Comparison of ENCODE assay signal across 8 cellular contexts in genomic region chr4:152369903-152370296, GRCh38.
DNase-seq lines count a peak whose midpoint lies in the region; ATAC-seq and TF ChIP-seq lines count a peak whose summit lies in the region.

No MANE protein-coding gene starts in this region.

- H3K9me3 ChIP-seq in CD8-positive, alpha-beta T cell (ENCODE audit: low read length) = no peaks in the 10 kb centered on the region
- no peaks in the 10 kb centered on the region for H3K9me3 ChIP-seq in mammary epithelial cell (replicated peaks; ENCODE audit: insufficient read depth, low read length)

- peaks cover 13% of the 10 kb centered on the region for H3K4me1 Mint-ChIP-seq in CD8-positive, alpha-beta T cell (ENCODE audit: low read depth)
- H3K4me1 Mint-ChIP-seq in nephron (peaks cover 27% of the 10 kb centered on the region), WTC11 (no peaks in the 10 kb centered on the region), Calu3 (ENCODE audit: low read depth, unreplicated experiment) (no peaks in the 10 kb centered on the region)

- H3K9ac ChIP-seq in KMS-11 (no peak overlapping the region), mammary epithelial cell (ENCODE audit: insufficient read depth, low read length) (no peak overlapping the region)

- TF ChIP-seq CTCF in CD8-positive, alpha-beta T cell (IDR thresholded peaks at IDR 0.05) = peak; percentile 53
- TF ChIP-seq CTCF in KMS-11 (conservative IDR thresholded peaks at IDR 0.05; ENCODE audit: low read depth, low read length) (peak; percentile 30; the same call in 1 of the 2 replicates), mammary epithelial cell (conservative IDR thresholded peaks at IDR 0.05 in 1 of 2, IDR thresholded peaks at IDR 0.05 in 1 of 2; ENCODE audit: extremely low read depth in 1 of 2, insufficient read depth in 1 of 2, low read depth in 1 of 2, low read length in 2 of 2) (peak; percentile 43 to 45), nephron (IDR thresholded peaks at IDR 0.05; ENCODE audit: unreplicated experiment in 3 of 3) (peak; percentile 27 to 62 (median 43)), WTC11 (IDR thresholded peaks at IDR 0.05) (no peak), Calu3 (IDR thresholded peaks at IDR 0.05; ENCODE audit: unreplicated experiment) (no peak)

- H3K36me3 ChIP-seq in CD8-positive, alpha-beta T cell (ENCODE audit: insufficient read depth, low read length) = no peaks in the 10 kb centered on the region
- H3K36me3 ChIP-seq in KMS-11 (ENCODE audit: insufficient read depth) (no peaks in the 10 kb centered on the region), mammary epithelial cell (ENCODE audit: insufficient read depth, low read length) (no peaks in the 10 kb centered on the region)

- no peak for ATAC-seq in CD8-positive, alpha-beta T cell
- ATAC-seq in GM18517 (IDR thresholded peaks at IDR 0.05; ENCODE audit: unreplicated experiment) = no peak
- ATAC-seq in WTC11 = no peak

- in situ Hi-C loops in mammary epithelial cell (cut with MboI; ENCODE audit: low sequenced_read_pairs in 2 of 2) = no loop called here

- H3K79me2 ChIP-seq in KMS-11 (ENCODE audit: insufficient read depth, low read depth) (no peaks in the 10 kb centered on the region), mammary epithelial cell (ENCODE audit: insufficient read depth, low read length) (peaks cover 15% of the 10 kb centered on the region)

- H3K4me3 Mint-ChIP-seq in CD8-positive, alpha-beta T cell = no peak overlapping the region
- H3K4me3 Mint-ChIP-seq in nephron (no peak overlapping the region), WTC11 (no peak overlapping the region), Calu3 (ENCODE audit: low read depth, unreplicated experiment) (no peak overlapping the region)

- no peak overlapping the region for H3K4me2 ChIP-seq in KMS-11
- no peak overlapping the region for H3K4me2 ChIP-seq in mammary epithelial cell (ENCODE audit: insufficient read depth, low read depth, low read length)

- H2AFZ ChIP-seq in KMS-11 (ENCODE audit: low read depth) (no peak overlapping the region), mammary epithelial cell (ENCODE audit: low read depth, low read length) (no peak overlapping the region)

- POLR2A ChIA-PET in CD8-positive, alpha-beta T cell (lab: Charles Lee) = interaction anchor here (0.7 kb wide), 1 partner anchor 10 kb away, joined by 3 read pairs; no protein-coding TSS in a partner anchor
- POLR2A ChIA-PET in WTC11 (lab: Charles Lee) = no interaction called here

- no peaks in the 10 kb centered on the region for H3K27me3 ChIP-seq in CD8-positive, alpha-beta T cell (ENCODE audit: insufficient read depth, low read length)
- no peaks in the 10 kb centered on the region for H3K27me3 ChIP-seq in KMS-11 (ENCODE audit: insufficient read depth, low read depth)
- no peaks in the 10 kb centered on the region for H3K27me3 ChIP-seq in mammary epithelial cell (ENCODE audit: insufficient read depth, low read length)

- H3K9me3 Mint-ChIP-seq in CD8-positive, alpha-beta T cell = peaks cover 3% of the 10 kb centered on the region
- no peaks in the 10 kb centered on the region for H3K9me3 Mint-ChIP-seq in nephron
- no peaks in the 10 kb centered on the region; the same call in 1 of the 2 replicates for H3K9me3 Mint-ChIP-seq in WTC11
- H3K9me3 Mint-ChIP-seq in Calu3 (ENCODE audit: low read depth, unreplicated experiment) = no peaks in the 10 kb centered on the region

- WGBS in mammary epithelial cell (ENCODE audit: low coverage, missing lambda C conversion rate) = 18% methylated on average over 1 of the region's 1 CpG

- H3K27ac Mint-ChIP-seq in CD8-positive, alpha-beta T cell = no peak overlapping the region
- no peak overlapping the region for H3K27ac Mint-ChIP-seq in nephron
- no peak overlapping the region for H3K27ac Mint-ChIP-seq in WTC11
- no peak overlapping the region for H3K27ac Mint-ChIP-seq in Calu3 (ENCODE audit: unreplicated experiment)

- BruUV-seq in mammary epithelial cell (replicated peaks; lab: Mats Ljungman, UMichigan) (no TSS peak), Calu3 (replicated peaks; lab: Mats Ljungman, UMichigan) (no TSS peak)

- no peak for DNase-seq in CD8-positive, alpha-beta T cell
- DNase-seq in mammary epithelial cell = no peak
- DNase-seq in NCI-H1417 treated with DMSO at 0.1 percent for 48 hours (lab: John Stamatoyannopoulos, UW) = no peak
- DNase-seq in WTC11 (ENCODE audit: low spot score) = no peak
- no peak for DNase-seq in Calu3

- CTCF ChIA-PET in CD8-positive, alpha-beta T cell (lab: Charles Lee) = interaction anchor here (0.7 to 1.4 kb wide), 4 partner anchors 10 to 623 kb away, joined by 3 to 4 read pairs (median 3); no protein-coding TSS in a partner anchor
- CTCF ChIA-PET in mammary epithelial cell (lab: Charles Lee; ENCODE audit: low non-redundant PET) (no interaction called here), WTC11 (lab: Charles Lee) (interaction anchor here (0.5 kb wide), 1 partner anchor 262 kb away, joined by 7 read pairs; no protein-coding TSS in a partner anchor), Calu3 (lab: Charles Lee) (no interaction called here)

- dilution Hi-C loops in mammary epithelial cell (cut with HindIII; ENCODE audit: low sequenced_read_pairs) = no loop called here

- no peaks in the 10 kb centered on the region for H3K27me3 Mint-ChIP-seq in CD8-positive, alpha-beta T cell (ENCODE audit: low read depth)
- H3K27me3 Mint-ChIP-seq in nephron (ENCODE audit: low read depth) (no peaks in the 10 kb centered on the region), WTC11 (ENCODE audit: low read depth) (no peaks in the 10 kb centered on the region), Calu3 (ENCODE audit: unreplicated experiment) (no peaks in the 10 kb centered on the region)

- H3K36me3 Mint-ChIP-seq in CD8-positive, alpha-beta T cell = peaks cover 15% of the 10 kb centered on the region
- peaks cover 12% of the 10 kb centered on the region for H3K36me3 Mint-ChIP-seq in nephron (ENCODE audit: low read depth)
- peaks cover 7% of the 10 kb centered on the region; the same call in 1 of the 2 replicates for H3K36me3 Mint-ChIP-seq in WTC11
- H3K36me3 Mint-ChIP-seq in Calu3 (ENCODE audit: insufficient read depth, unreplicated experiment) = no peaks in the 10 kb centered on the region

- no peak overlapping the region for H3K4me3 ChIP-seq in CD8-positive, alpha-beta T cell (ENCODE audit: low read depth, low read length)
- H3K4me3 ChIP-seq in KMS-11 (IDR thresholded peaks at IDR 0.05; ENCODE audit: insufficient read depth, low read depth, low read length) (no peak overlapping the region), mammary epithelial cell (replicated peaks in 1 of 3; ENCODE audit: insufficient read depth in 1 of 3, low read depth in 2 of 3, low read length in 3 of 3) (no peak overlapping the region)

- H3K27ac ChIP-seq in CD8-positive, alpha-beta T cell (ENCODE audit: low read depth, low read length) = no peak overlapping the region
- no peak overlapping the region for H3K27ac ChIP-seq in KMS-11
- H3K27ac ChIP-seq in mammary epithelial cell (ENCODE audit: insufficient read depth, low read depth, low read length) = no peak overlapping the region

- no peaks in the 10 kb centered on the region for H3K4me1 ChIP-seq in CD8-positive, alpha-beta T cell (ENCODE audit: insufficient read depth, low read length)
- peaks cover 7% of the 10 kb centered on the region for H3K4me1 ChIP-seq in KMS-11 (ENCODE audit: low read depth, poor library complexity, severe bottlenecking)
- no peaks in the 10 kb centered on the region for H3K4me1 ChIP-seq in mammary epithelial cell (ENCODE audit: insufficient read depth, low read length)

- H4K20me1 ChIP-seq in KMS-11 (ENCODE audit: insufficient read depth) = no peaks in the 10 kb centered on the region
- H4K20me1 ChIP-seq in mammary epithelial cell (ENCODE audit: insufficient read depth, low read length) = no peaks in the 10 kb centered on the region

- intact Hi-C loops in CD8-positive, alpha-beta T cell (cut with DNase I, micrococcal nuclease) = loop anchor here (5.0 kb wide), 2 partner anchors 268 to 608 kb away; partner anchors contain the start of gene GATB (in 1 of the 2)
- intact Hi-C loops in mammary epithelial cell (cut with micrococcal nuclease) (loop anchor here (2.0 to 10.0 kb wide), 2 partner anchors 603 to 695 kb away; no protein-coding TSS in a partner anchor), Calu3 (cut with micrococcal nuclease; ENCODE audit: unreplicated experiment) (no loop called here)

TF ChIP-seq in WTC11, 78 proteins besides CTCF, POLR2A, EP300 and RAD21 (continues in another document):
- no peak for TF ChIP-seq ZNF317 (CRISPR knock-in tag; IDR thresholded peaks at IDR 0.05; ENCODE audit: borderline replicate concordance, low read depth)
- no peak for TF ChIP-seq RELA (CRISPR knock-in tag; IDR thresholded peaks at IDR 0.05; ENCODE audit: borderline replicate concordance)
- no peak for TF ChIP-seq MXD4 (CRISPR knock-in tag; IDR thresholded peaks at IDR 0.05; ENCODE audit: borderline replicate concordance)
- TF ChIP-seq JAZF1 (CRISPR knock-in tag; IDR thresholded peaks at IDR 0.05) = no peak
- TF ChIP-seq ESRRA (CRISPR knock-in tag; IDR thresholded peaks at IDR 0.05; ENCODE audit: borderline replicate concordance) = no peak
- TF ChIP-seq ZBTB43 (CRISPR knock-in tag; IDR thresholded peaks at IDR 0.05) = no peak
- no peak for TF ChIP-seq SOX15 (CRISPR knock-in tag; IDR thresholded peaks at IDR 0.05)

Comparison
In these comparisons a context has a peak if more than half of its experiments do, and no peak if none do; other contexts are left out.
1. CTCF ChIP-seq: peak in CD8-positive, alpha-beta T cell (single experiment), KMS-11 (single experiment), mammary epithelial cell (2 of 2) and nephron (3 of 3); none in WTC11 (single experiment) and Calu3 (single experiment).
2. CTCF ChIA-PET loops: an anchor here in CD8-positive, alpha-beta T cell (0.7 to 1.4 kb wide) and WTC11 (0.5 kb wide); none called in mammary epithelial cell and Calu3.